10 cellular contexts compared by ENCODE assay signal in the genomic region with DNA sequence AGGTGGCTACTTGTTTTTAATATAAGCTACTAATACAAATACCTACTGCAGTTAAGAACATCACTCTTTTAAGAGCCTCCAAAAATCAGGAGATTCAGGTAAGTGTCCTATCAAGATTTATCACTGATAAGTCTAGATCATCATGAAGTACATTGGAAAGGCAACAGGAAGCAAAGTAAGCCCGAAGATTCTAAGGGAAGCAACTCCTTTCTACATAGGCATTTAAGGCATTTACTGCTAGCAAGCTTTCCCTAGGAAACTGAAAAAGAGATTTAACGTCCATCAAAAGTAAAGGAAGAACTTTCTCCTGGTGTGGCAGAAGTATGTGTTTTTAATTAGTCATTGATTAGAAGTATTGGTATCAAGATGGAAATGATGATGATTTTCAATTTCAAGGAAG. TPM values are rescaled to one million over a fixed set of nuclear protein-coding genes. Genes with fewer than 3 reads are reported as not detected.
DNase-seq lines count a peak whose midpoint lies in the region; ATAC-seq and TF ChIP-seq lines count a peak whose summit lies in the region.
"Had no signal": no experiment of that assay in that cellular context is flagged by ENCODE, and none has a peak within 500 bp of the region (broad histone marks: within the 10 kb centered on the region; RNA-seq: fewer than 3 reads in every experiment).

No MANE protein-coding gene starts in this region.

- peak overlapping the region; percentile 96 for H3K27ac Mint-ChIP-seq in activated naive CD4-positive, alpha-beta T cell treated with anti-CD3 and anti-CD28 coated beads, Interleukin-2, amount 10 ng/mL, durations not matched to agents 7 days and 5 days
- peak overlapping the region; percentile 64 for H3K27ac Mint-ChIP-seq in WTC11
- H3K27ac Mint-ChIP-seq in type B pancreatic cell = peak overlapping the region; percentile 52

- no peaks in the 10 kb centered on the region for H3K9me3 Mint-ChIP-seq in activated naive CD4-positive, alpha-beta T cell treated with anti-CD3 and anti-CD28 coated beads, Interleukin-2, amount 10 ng/mL, durations not matched to agents 7 days and 5 days
- H3K9me3 Mint-ChIP-seq in WTC11 = no peaks in the 10 kb centered on the region
- no peaks in the 10 kb centered on the region for H3K9me3 Mint-ChIP-seq in type B pancreatic cell

- no peak for DNase-seq in activated naive CD4-positive, alpha-beta T cell treated with anti-CD3 and anti-CD28 coated beads, Interleukin-2, amount 10 ng/mL, durations not matched to agents 7 days and 5 days
- no peak for DNase-seq in activated naive CD4-positive, alpha-beta T cell treated with anti-CD3 and anti-CD28 coated beads, Interleukin-2, amount 50 U/mL, for 16 hours
- DNase-seq in WTC11 (ENCODE audit: low spot score) (no peak), foreskin keratinocyte (peak in 1 of 2 donors; percentile 7), type B pancreatic cell (ENCODE audit: extremely low spot score, unreplicated experiment) (no peak), COR-L47 (lab: John Stamatoyannopoulos, UW) (no peak), DMS153 treated with DMSO at 0.1 percent for 48 hours (lab: John Stamatoyannopoulos, UW; ENCODE audit: unreplicated experiment) (no peak), T-helper 9 cell (no peak)
- DNase-seq: aorta; stimulated activated CD4-positive, alpha-beta T cell treated with anti-CD3 and anti-CD28 coated beads, Interleukin-2, amount 100 ng/mL, for 24 hours had no signal

- H3K27me3 ChIP-seq in foreskin keratinocyte = no peaks in the 10 kb centered on the region

- TF ChIP-seq CTCF in WTC11 (IDR thresholded peaks at IDR 0.05) = no peak
- TF ChIP-seq CTCF in foreskin keratinocyte (conservative IDR thresholded peaks at IDR 0.05) = no peak
- no peak for TF ChIP-seq CTCF in type B pancreatic cell (conservative IDR thresholded peaks at IDR 0.05)

- H3K36me3 Mint-ChIP-seq in activated naive CD4-positive, alpha-beta T cell treated with anti-CD3 and anti-CD28 coated beads, Interleukin-2, amount 10 ng/mL, durations not matched to agents 7 days and 5 days = peaks cover 68% of the 10 kb centered on the region
- peaks cover 4% of the 10 kb centered on the region; the same call in 1 of the 2 replicates for H3K36me3 Mint-ChIP-seq in WTC11
- peaks cover 4% of the 10 kb centered on the region for H3K36me3 Mint-ChIP-seq in type B pancreatic cell

- POLR2A ChIA-PET in WTC11 (lab: Charles Lee) = interaction anchor here (0.6 to 0.9 kb wide), 2 partner anchors 9 to 27 kb away, joined by 3 to 4 read pairs; no protein-coding TSS in a partner anchor

- peak overlapping the region; percentile 21 for H3K27ac ChIP-seq in foreskin keratinocyte

- H3K4me3 Mint-ChIP-seq in activated naive CD4-positive, alpha-beta T cell treated with anti-CD3 and anti-CD28 coated beads, Interleukin-2, amount 10 ng/mL, durations not matched to agents 7 days and 5 days = peak overlapping the region; percentile 89
- H3K4me3 Mint-ChIP-seq in WTC11 = no peak overlapping the region
- peak overlapping the region; percentile 76 for H3K4me3 Mint-ChIP-seq in type B pancreatic cell

- peaks cover 28% of the 10 kb centered on the region for H3K4me1 ChIP-seq in foreskin keratinocyte

- CTCF ChIA-PET in activated naive CD4-positive, alpha-beta T cell treated with anti-CD3 and anti-CD28 coated beads, Interleukin-2, amount 10 ng/mL, durations not matched to agents 7 days and 5 days (lab: Charles Lee) = interaction anchor here (0.6 to 6.6 kb wide), 6 partner anchors 9 to 108 kb away, joined by 3 to 39 read pairs (median 4); no protein-coding TSS in a partner anchor
- CTCF ChIA-PET in WTC11 (lab: Charles Lee) = no interaction called here

- H3K4me1 Mint-ChIP-seq in activated naive CD4-positive, alpha-beta T cell treated with anti-CD3 and anti-CD28 coated beads, Interleukin-2, amount 10 ng/mL, durations not matched to agents 7 days and 5 days = peaks cover 24% of the 10 kb centered on the region
- peaks cover 47% of the 10 kb centered on the region for H3K4me1 Mint-ChIP-seq in WTC11
- H3K4me1 Mint-ChIP-seq in type B pancreatic cell (ENCODE audit: unreplicated experiment) = peaks cover 22% of the 10 kb centered on the region

- H3K27me3 Mint-ChIP-seq in activated naive CD4-positive, alpha-beta T cell treated with anti-CD3 and anti-CD28 coated beads, Interleukin-2, amount 10 ng/mL, durations not matched to agents 7 days and 5 days = no peaks in the 10 kb centered on the region
- H3K27me3 Mint-ChIP-seq in WTC11 (ENCODE audit: low read depth) = peaks cover 13% of the 10 kb centered on the region
- H3K27me3 Mint-ChIP-seq in type B pancreatic cell = peaks cover 7% of the 10 kb centered on the region

- no peak for ATAC-seq in WTC11
- ATAC-seq in foreskin keratinocyte = no peak

TF ChIP-seq in WTC11, 78 proteins besides CTCF, POLR2A, EP300 and RAD21:
- TF ChIP-seq ATF1 (CRISPR knock-in tag; IDR thresholded peaks at IDR 0.05) (no peak), NFATC4 (CRISPR knock-in tag; IDR thresholded peaks at IDR 0.05) (no peak), IRF2 (CRISPR knock-in tag; IDR thresholded peaks at IDR 0.05; ENCODE audit: borderline replicate concordance, low read depth) (no peak), ZNF138 (CRISPR knock-in tag; conservative IDR thresholded peaks at IDR 0.05) (no peak)

RNA-seq across cellular contexts. Expression of a gene that starts 3.7 kb away (rescaled TPM):
- 11.2 to 11.8 TPM (median 11.7 TPM) in 3 replicates for total RNA-seq in WTC11 (2021)
- total RNA-seq in foreskin keratinocyte = 17.4 and 22.5 TPM in 2 replicates
- polyA plus RNA-seq in foreskin keratinocyte = 4.8 and 5.0 TPM in 2 replicates
- 20.0 and 27.2 TPM in 2 replicates for total RNA-seq in type B pancreatic cell (ENCODE audit: low replicate concordance)
